Comparison of ENCODE assay signal across 8 cellular contexts in the genomic region with DNA sequence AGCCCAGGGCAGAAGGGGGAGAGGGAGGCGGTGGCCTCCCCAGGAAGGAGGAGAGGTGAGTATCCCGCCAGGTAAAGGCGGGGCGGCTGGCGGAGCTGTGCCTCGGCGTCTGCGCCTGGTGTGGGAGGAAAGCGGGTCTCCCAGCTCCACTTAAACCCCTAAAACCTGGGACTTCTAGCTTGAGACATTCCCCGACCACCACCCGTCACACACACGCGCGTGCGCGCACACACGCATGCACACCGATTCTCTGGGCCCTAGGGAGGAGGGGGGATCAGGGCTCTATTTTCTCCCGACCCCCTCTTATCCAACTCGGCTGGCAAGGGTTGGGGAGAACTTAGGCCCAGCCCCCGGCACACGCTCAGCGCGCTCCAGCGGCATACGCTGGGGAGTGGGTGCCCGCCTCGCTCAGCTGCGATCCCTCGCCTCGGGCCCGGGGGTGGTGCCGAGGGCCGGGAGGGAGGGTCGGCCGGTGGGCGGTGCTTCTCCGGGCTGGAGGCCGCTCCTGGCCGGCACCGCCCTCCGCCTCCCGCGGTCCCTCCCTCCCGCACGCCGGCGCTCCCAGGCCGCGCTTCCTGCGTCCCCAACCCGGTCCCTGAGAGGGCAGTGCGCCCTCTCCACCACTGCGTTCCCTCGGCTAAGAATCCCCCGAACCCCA. TPM values are rescaled to one million over a fixed set of nuclear protein-coding genes. Genes with fewer than 3 reads are reported as not detected.
DNase-seq lines count a peak whose midpoint lies in the region; ATAC-seq and TF ChIP-seq lines count a peak whose summit lies in the region.

Gene TMEM51 (plus strand): TSS at position 564 of the 658 bp plus-strand sequence. CDS start 61,341 bp downstream, outside the sequence.

- no peaks in the 10 kb centered on the region for H3K27me3 ChIP-seq in left ventricle myocardium inferior (ENCODE audit: low read depth)

- intact Hi-C loops in left ventricle myocardium inferior (cut with micrococcal nuclease) (loop anchor here (10.0 kb wide), 1 partner anchor 121 kb away; no protein-coding TSS in a partner anchor), posterior vena cava (cut with DNase I) (loop anchor here in 1 of 2 donors (5.0 kb wide), 1 partner anchor 119 kb away; no protein-coding TSS in a partner anchor)

- H3K27ac ChIP-seq in left ventricle myocardium inferior (replicated peaks): peak within 1 kb of the TSS; percentile 86

- no peak for TF ChIP-seq CTCF in left ventricle myocardium inferior (IDR thresholded peaks at IDR 0.05; ENCODE audit: borderline replicate concordance)

- DNase-seq in activated CD4-positive, alpha-beta T cell treated with anti-CD3 and anti-CD28 coated beads, Interleukin-2, amount 50 U/mL, for 48 hours: peak; percentile 10 to 24
- DNase-seq in activated CD4-positive, alpha-beta T cell treated with anti-CD3 and anti-CD28 coated beads for 1 hour: no peak
- DNase-seq in NCI-H2227 treated with DMSO at 0.1 percent for 48 hours (lab: John Stamatoyannopoulos, UW) (peak; percentile 51), amniotic epithelial cell (ENCODE audit: low read depth) (peak; percentile 39), left ventricle myocardium inferior (peak; percentile 79), posterior vena cava (ENCODE audit: low spot score) (peak; percentile 84)
- DNase-seq in activated effector memory CD4-positive, alpha-beta T cell treated with Interleukin-2 at 50 U/mL for 16 hours: no peak

- H3K4me1 ChIP-seq in left ventricle myocardium inferior: peaks cover 69% of the 10 kb centered on the region

- peak within 1 kb of the TSS; percentile 87 for H3K4me3 ChIP-seq in left ventricle myocardium inferior

- no peaks in the 10 kb centered on the region for H3K36me3 ChIP-seq in left ventricle myocardium inferior

- H3K9me3 ChIP-seq in left ventricle myocardium inferior (replicated peaks): no peaks in the 10 kb centered on the region

- ATAC-seq in HG02798 (IDR thresholded peaks at IDR 0.05; ENCODE audit: poor library complexity, unreplicated experiment): no peak

RNA-seq across cellular contexts. Expression of gene TMEM51, which starts in this region (rescaled TPM):
- total RNA-seq in left ventricle myocardium inferior (4.1 TPM), posterior vena cava (1 to 10 TPM; 4.3 to 6.4 TPM)

Comparison
In these comparisons a context has a peak if more than half of its experiments do, and no peak if none do; other contexts are left out.
1. DNase-seq: peak in activated CD4-positive, alpha-beta T cell treated with anti-CD3 and anti-CD28 coated beads, Interleukin-2, amount 50 U/mL, for 48 hours (2 of 2), NCI-H2227 treated with DMSO at 0.1 percent for 48 hours (single experiment), amniotic epithelial cell (single experiment), left ventricle myocardium inferior (single experiment) and posterior vena cava (single experiment); none in activated CD4-positive, alpha-beta T cell treated with anti-CD3 and anti-CD28 coated beads for 1 hour (single experiment) and activated effector memory CD4-positive, alpha-beta T cell treated with Interleukin-2 at 50 U/mL for 16 hours (single experiment).